In genomic region chr5:160938532-160938931, GRCh38 we compare ENCODE assay signal across 1 cellular context.
TF ChIP-seq lines count a peak whose summit lies in the region.

No MANE protein-coding gene starts in this region.

TF ChIP-seq in HEK293, 187 proteins besides CTCF, POLR2A, EP300 and RAD21 (continued from another document):
- TF ChIP-seq ZFP69B (tag by site-specific recombination; IDR thresholded peaks at IDR 0.05) (0 out of 2 replicates have a peak, but pooled peaks have one; percentile 21), ZNF169 (tag by site-specific recombination; IDR thresholded peaks at IDR 0.05) (no peak), AEBP2 (tag by site-specific recombination; IDR thresholded peaks at IDR 0.05; ENCODE audit: borderline replicate concordance) (no peak), PRDM6 (tag by site-specific recombination; IDR thresholded peaks at IDR 0.05) (no peak), ZNF48 (tag by site-specific recombination; IDR thresholded peaks at IDR 0.05) (no peak), ZBTB8A (tag by site-specific recombination; IDR thresholded peaks at IDR 0.05) (no peak), ZNF335 (tag by site-specific recombination; conservative IDR thresholded peaks at IDR 0.05) (peak; percentile 59), REPIN1 (tag by site-specific recombination; IDR thresholded peaks at IDR 0.05; ENCODE audit: low read depth) (no peak), ZNF777 (tag by site-specific recombination; IDR thresholded peaks at IDR 0.05; ENCODE audit: borderline replicate concordance) (no peak), HOXA7 (CRISPR knock-in tag; IDR thresholded peaks at IDR 0.05; ENCODE audit: borderline replicate concordance) (no peak), ZBTB7A (tag by site-specific recombination; IDR thresholded peaks at IDR 0.05; ENCODE audit: low read depth) (no peak), ZNF184 (tag by site-specific recombination; IDR thresholded peaks at IDR 0.05) (0 out of 2 replicates have a peak, but pooled peaks have one; percentile 11), ZNF837 (tag by site-specific recombination; IDR thresholded peaks at IDR 0.05) (no peak), SCRT2 (tag by site-specific recombination; IDR thresholded peaks at IDR 0.05) (no peak), ZNF830 (tag by site-specific recombination; IDR thresholded peaks at IDR 0.05; ENCODE audit: low read depth) (no peak), ZNF747 (tag by site-specific recombination; IDR thresholded peaks at IDR 0.05) (no peak), ZFHX2 (tag by site-specific recombination; conservative IDR thresholded peaks at IDR 0.05) (no peak)
